8 cellular contexts compared by ENCODE assay signal in the genomic region with DNA sequence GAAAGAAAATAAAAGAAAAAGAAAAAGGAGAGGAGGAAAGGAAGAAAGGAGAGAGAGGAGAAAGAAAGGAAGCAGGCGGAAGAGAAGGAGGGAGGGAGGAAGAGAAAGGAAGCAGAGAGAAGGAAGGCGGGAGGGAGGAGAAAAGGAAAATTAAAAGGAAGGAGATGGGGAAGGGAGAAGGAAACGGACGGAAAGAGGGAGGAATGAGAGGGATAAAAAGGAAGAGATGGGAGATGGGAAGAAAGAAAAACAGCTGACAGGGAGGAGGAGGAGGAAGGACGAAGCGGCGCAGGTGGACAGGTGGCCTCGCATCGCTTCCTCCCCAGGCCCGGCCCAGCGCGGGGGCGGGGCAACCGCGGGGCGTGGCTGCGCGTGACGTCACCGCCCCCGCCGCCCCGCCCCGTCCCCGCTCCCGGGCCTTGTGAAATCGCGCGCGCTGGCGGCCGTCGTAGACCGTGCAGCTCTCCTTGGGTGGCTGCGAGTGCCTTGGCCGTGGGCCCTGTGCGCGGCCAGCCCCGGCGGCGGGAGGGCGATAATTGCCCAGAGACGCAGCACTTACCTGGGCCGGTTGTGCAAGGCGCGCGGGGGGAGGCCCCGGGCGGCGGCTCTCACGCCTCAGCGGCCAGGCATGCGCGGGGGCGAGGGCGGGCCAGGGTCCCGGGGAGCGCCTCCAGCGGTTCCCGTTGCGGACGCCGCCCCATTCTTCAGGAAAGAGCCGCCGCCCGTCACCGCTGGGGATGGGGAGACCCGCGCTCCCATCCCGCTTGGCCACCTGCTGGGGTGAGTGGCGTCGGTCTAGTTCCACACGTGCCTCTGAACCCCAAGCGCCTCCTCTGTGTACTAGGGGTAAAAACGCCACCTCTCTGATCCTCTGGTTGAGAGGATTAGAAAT. TPM values are rescaled to one million over a fixed set of nuclear protein-coding genes. Genes with fewer than 3 reads are reported as not detected.
DNase-seq lines count a peak whose midpoint lies in the region; ATAC-seq, FAIRE-seq and TF ChIP-seq lines count a peak whose summit lies in the region.

No MANE protein-coding gene starts in this region.

- CTCF ChIA-PET in CD4-positive, alpha-beta T cell (lab: Charles Lee): no interaction called here

- H3K36me3 Mint-ChIP-seq in CD4-positive, alpha-beta T cell (ENCODE audit: low read depth): no peaks in the 10 kb centered on the region
- no peaks in the 10 kb centered on the region for H3K36me3 Mint-ChIP-seq in activated T-helper 2 cell treated with anti-CD3 and anti-CD28 coated beads, Interferon-gamma antibody, Interleukin-2, Interleukin-4, amounts not matched to agents 10 μg/mL and 5 μg/mL and 100 μg/mL, durations not matched to agents 14 hours and 24 hours and 36 hours (ENCODE audit: low read depth)
- no peaks in the 10 kb centered on the region for H3K36me3 Mint-ChIP-seq in neural progenitor cell

- peak overlapping the region; percentile 95 for H2AFZ ChIP-seq in neural progenitor cell (replicated peaks)

- H3K79me2 ChIP-seq in neural progenitor cell (ENCODE audit: low read depth): no peaks in the 10 kb centered on the region

- H3K4me2 ChIP-seq in neural progenitor cell: peak overlapping the region; percentile 85

- H3K4me1 ChIP-seq in Peyer's patch (peaks cover 0 to 7% (median 2%) of the 10 kb centered on the region in 4 donors), neural progenitor cell (peaks cover 16% of the 10 kb centered on the region)

- no peak overlapping the region for H3K9ac ChIP-seq in neural progenitor cell

- no peaks in the 10 kb centered on the region for H3K9me3 Mint-ChIP-seq in CD4-positive, alpha-beta T cell
- H3K9me3 Mint-ChIP-seq in activated T-helper 2 cell treated with anti-CD3 and anti-CD28 coated beads, Interferon-gamma antibody, Interleukin-2, Interleukin-4, amounts not matched to agents 10 μg/mL and 5 μg/mL and 100 μg/mL, durations not matched to agents 14 hours and 24 hours and 36 hours: no peaks in the 10 kb centered on the region
- no peaks in the 10 kb centered on the region for H3K9me3 Mint-ChIP-seq in neural progenitor cell
- H3K9me3 Mint-ChIP-seq in stimulated activated naive CD8-positive, alpha-beta T cell treated with anti-CD3 and anti-CD28 coated beads, Interleukin-15, amount 100 ng/mL, for 72 hours: no peaks in the 10 kb centered on the region

- TF ChIP-seq CTCF in CD4-positive, alpha-beta T cell (IDR thresholded peaks at IDR 0.05): no peak
- no peak for TF ChIP-seq CTCF in GM20000 (IDR thresholded peaks at IDR 0.05; ENCODE audit: extremely low read depth, missing control alignments)
- peak in 3 of 6 experiments; percentile 48 to 64 (median 59) for TF ChIP-seq CTCF in Peyer's patch (IDR thresholded peaks at IDR 0.05)
- TF ChIP-seq CTCF in foreskin fibroblast (IDR thresholded peaks at IDR 0.05; ENCODE audit: low read depth, low read length): no peak
- TF ChIP-seq CTCF in neural progenitor cell (IDR thresholded peaks at IDR 0.05): peak; percentile 33

- peaks cover 32% of the 10 kb centered on the region for H3K27me3 Mint-ChIP-seq in CD4-positive, alpha-beta T cell
- peaks cover 37% of the 10 kb centered on the region for H3K27me3 Mint-ChIP-seq in activated T-helper 2 cell treated with anti-CD3 and anti-CD28 coated beads, Interferon-gamma antibody, Interleukin-2, Interleukin-4, amounts not matched to agents 10 μg/mL and 5 μg/mL and 100 μg/mL, durations not matched to agents 14 hours and 24 hours and 36 hours (ENCODE audit: low read depth)
- peaks cover 14% of the 10 kb centered on the region for H3K27me3 Mint-ChIP-seq in neural progenitor cell (ENCODE audit: insufficient read depth, low read depth)
- peaks cover 29% of the 10 kb centered on the region for H3K27me3 Mint-ChIP-seq in stimulated activated naive CD8-positive, alpha-beta T cell treated with anti-CD3 and anti-CD28 coated beads, Interleukin-15, amount 100 ng/mL, for 72 hours

- no peak for FAIRE-seq in HTR-8/SVneo (lab: Jason Lieb, UNC)

- H3K36me3 ChIP-seq in Peyer's patch (no peaks in the 10 kb centered on the region), neural progenitor cell (no peaks in the 10 kb centered on the region)

- peak; percentile 93 for ATAC-seq in CD4-positive, alpha-beta T cell (ENCODE audit: poor library complexity)
- ATAC-seq in stimulated activated naive CD8-positive, alpha-beta T cell treated with anti-CD3 and anti-CD28 coated beads, Interleukin-15, amount 100 ng/mL, for 72 hours: peak; percentile 96

- H3K4me3 ChIP-seq in Peyer's patch: peak overlapping the region; percentile 40 to 62 (median 57)
- H3K4me3 ChIP-seq in foreskin fibroblast (ENCODE audit: low read depth in 1 of 2, low read length in 2 of 2): peak overlapping the region; percentile 39 to 63
- H3K4me3 ChIP-seq in neural progenitor cell: peak overlapping the region; percentile 76

- no peaks in the 10 kb centered on the region for H4K20me1 ChIP-seq in neural progenitor cell (ENCODE audit: low read depth)

- peak; percentile 60 to 78 (median 70) for DNase-seq in CD4-positive, alpha-beta T cell
- DNase-seq in GM20000 (ENCODE audit: low spot score) (peak; percentile 96), HTR-8/SVneo (ENCODE audit: insufficient read length, low spot score) (peak; percentile 65), Peyer's patch (peak; percentile 61 to 87 (median 85)), foreskin fibroblast (peak; percentile 24 to 71), neural progenitor cell (ENCODE audit: low spot score) (peak; percentile 85)
- peak; percentile 66 for DNase-seq in activated T-helper 2 cell treated with anti-CD3 and anti-CD28 coated beads, Interferon-gamma antibody, Interleukin-2, Interleukin-4, amounts not matched to agents 10 μg/mL and 5 μg/mL and 100 μg/mL, durations not matched to agents 14 hours and 24 hours and 36 hours (ENCODE audit: low spot score)
- DNase-seq in stimulated activated naive CD8-positive, alpha-beta T cell treated with anti-CD3 and anti-CD28 coated beads, Interleukin-15, amount 100 ng/mL, for 72 hours: peak; percentile 69 to 71

- peaks cover 24% of the 10 kb centered on the region for H3F3A ChIP-seq in neural progenitor cell (ENCODE audit: low read depth)

- peaks cover 5% of the 10 kb centered on the region for H3K4me1 Mint-ChIP-seq in CD4-positive, alpha-beta T cell (ENCODE audit: low read depth)
- peaks cover 3% of the 10 kb centered on the region for H3K4me1 Mint-ChIP-seq in activated T-helper 2 cell treated with anti-CD3 and anti-CD28 coated beads, Interferon-gamma antibody, Interleukin-2, Interleukin-4, amounts not matched to agents 10 μg/mL and 5 μg/mL and 100 μg/mL, durations not matched to agents 14 hours and 24 hours and 36 hours (ENCODE audit: low read depth)
- peaks cover 4% of the 10 kb centered on the region for H3K4me1 Mint-ChIP-seq in neural progenitor cell
- peaks cover 21% of the 10 kb centered on the region for H3K4me1 Mint-ChIP-seq in stimulated activated naive CD8-positive, alpha-beta T cell treated with anti-CD3 and anti-CD28 coated beads, Interleukin-15, amount 100 ng/mL, for 72 hours

- H3K27me3 ChIP-seq in CD4-positive, alpha-beta T cell (ENCODE audit: control insufficient read depth, insufficient read depth, low read length): peaks cover 9% of the 10 kb centered on the region
- H3K27me3 ChIP-seq in Peyer's patch: no peaks in the 10 kb centered on the region
- peaks cover 42% of the 10 kb centered on the region for H3K27me3 ChIP-seq in neural progenitor cell

- H3K27ac ChIP-seq in CD4-positive, alpha-beta T cell (ENCODE audit: low read depth, low read length): no peak overlapping the region
- H3K27ac ChIP-seq in Peyer's patch (peak overlapping the region in 2 of 4 donors; percentile 16 to 55), neural progenitor cell (no peak overlapping the region)

- POLR2A ChIA-PET in CD4-positive, alpha-beta T cell (lab: Charles Lee): interaction anchor here (0.8 kb wide), 1 partner anchor 119 kb away, joined by 3 read pairs; the partner anchor contains the start of gene TRMO

- intact Hi-C loops in CD4-positive, alpha-beta T cell (cut with DNase I, micrococcal nuclease): loop anchor here (5.0 to 10.0 kb wide), 7 partner anchors 91 to 1001 kb away; partner anchors contain the start of genes GALNT12 (in 1 of the 2) and XPA (in 1 of the 2)
- intact Hi-C loops in activated T-helper 2 cell treated with anti-CD3 and anti-CD28 coated beads, Interferon-gamma antibody, Interleukin-2, Interleukin-4, amounts not matched to agents 10 μg/mL and 5 μg/mL and 100 μg/mL, durations not matched to agents 14 hours and 24 hours and 36 hours (cut with micrococcal nuclease): loop anchor here (10.0 kb wide), 1 partner anchor 169 kb away; the partner anchor contains the start of genes NCBP1 and TSTD2

- H3K27ac Mint-ChIP-seq in CD4-positive, alpha-beta T cell: peak overlapping the region; percentile 69
- no peak overlapping the region for H3K27ac Mint-ChIP-seq in activated T-helper 2 cell treated with anti-CD3 and anti-CD28 coated beads, Interferon-gamma antibody, Interleukin-2, Interleukin-4, amounts not matched to agents 10 μg/mL and 5 μg/mL and 100 μg/mL, durations not matched to agents 14 hours and 24 hours and 36 hours
- H3K27ac Mint-ChIP-seq in neural progenitor cell: no peak overlapping the region
- H3K27ac Mint-ChIP-seq in stimulated activated naive CD8-positive, alpha-beta T cell treated with anti-CD3 and anti-CD28 coated beads, Interleukin-15, amount 100 ng/mL, for 72 hours: peak overlapping the region in 1 of 2 donors; percentile 62

- no peaks in the 10 kb centered on the region for H3K9me3 ChIP-seq in CD4-positive, alpha-beta T cell (ENCODE audit: control insufficient read depth, low read length)
- H3K9me3 ChIP-seq in Peyer's patch (no peaks in the 10 kb centered on the region), neural progenitor cell (ENCODE audit: low read depth) (no peaks in the 10 kb centered on the region)

- peak in 1 of 2 donors; percentile 49 for TF ChIP-seq POLR2A in Peyer's patch (IDR thresholded peaks at IDR 0.05)

- H3K4me3 Mint-ChIP-seq in CD4-positive, alpha-beta T cell: peak overlapping the region; percentile 84
- peak overlapping the region; percentile 78 for H3K4me3 Mint-ChIP-seq in activated T-helper 2 cell treated with anti-CD3 and anti-CD28 coated beads, Interferon-gamma antibody, Interleukin-2, Interleukin-4, amounts not matched to agents 10 μg/mL and 5 μg/mL and 100 μg/mL, durations not matched to agents 14 hours and 24 hours and 36 hours (ENCODE audit: low read depth)
- peak overlapping the region; percentile 84 for H3K4me3 Mint-ChIP-seq in neural progenitor cell
- H3K4me3 Mint-ChIP-seq in stimulated activated naive CD8-positive, alpha-beta T cell treated with anti-CD3 and anti-CD28 coated beads, Interleukin-15, amount 100 ng/mL, for 72 hours: peak overlapping the region; percentile 82 to 86

RNA-seq across cellular contexts. Expression of gene FOXE1, which starts 49.6 kb away (rescaled TPM):
- total RNA-seq in CD4-positive, alpha-beta T cell: not detected
- total RNA-seq in Peyer's patch: not detected
- not detected in 2 replicates for total RNA-seq in activated T-helper 2 cell treated with anti-CD3 and anti-CD28 coated beads, Interferon-gamma antibody, Interleukin-2, Interleukin-4, amounts not matched to agents 10 μg/mL and 5 μg/mL and 100 μg/mL, durations not matched to agents 14 hours and 24 hours and 36 hours
- total RNA-seq in neural progenitor cell (ENCODE audit: low replicate concordance): not detected in 2 replicates
